In the genomic region with DNA sequence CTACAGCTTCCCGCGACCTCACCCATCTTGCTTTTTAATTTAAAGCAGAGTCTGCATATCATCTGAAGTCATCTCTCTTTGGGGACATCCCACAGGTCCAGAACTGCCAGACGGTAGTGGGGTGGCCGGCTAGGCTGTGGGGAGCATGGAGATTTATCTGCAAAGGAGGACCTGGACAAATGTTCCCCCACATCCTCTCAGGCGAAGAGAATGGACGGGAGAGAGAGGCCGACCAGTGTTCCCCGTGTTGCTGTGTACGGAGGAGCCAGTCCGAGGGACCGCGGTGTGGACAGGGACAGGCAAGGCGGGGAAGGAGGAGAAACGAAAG, we compare ENCODE assay signal across 12 cellular contexts. TPM values are rescaled to one million over a fixed set of nuclear protein-coding genes. Genes with fewer than 3 reads are reported as not detected.
A peak's percentile ranks its signal among the peaks of the same experiment; 100 is the strongest.
DNase-seq lines count a peak whose midpoint lies in the region; ATAC-seq and TF ChIP-seq lines count a peak whose summit lies in the region.
"Had no signal": no experiment of that assay in that cellular context is flagged by ENCODE, and none has a peak within 500 bp of the region (broad histone marks: within the 10 kb centered on the region; RNA-seq: fewer than 3 reads in every experiment).

No MANE protein-coding gene starts in this region.

- no peak for TF ChIP-seq POLR2A in uterus (IDR thresholded peaks at IDR 0.05)

- DNase-seq in heart right ventricle (no peak), left ventricle myocardium superior (no peak), uterus (no peak)
- DNase-seq: kidney glomerular epithelial cell, NCI-H1436 treated with DMSO at 0.1 percent for 48 hours had no signal

- TF ChIP-seq CTCF in heart right ventricle (IDR thresholded peaks at IDR 0.05) (no peak), uterus (IDR thresholded peaks at IDR 0.05) (no peak)

- H3K27me3 ChIP-seq in heart right ventricle (peaks cover 3 to 61% (median 25%) of the 10 kb centered on the region in 7 donors), ectodermal cell (ENCODE audit: control insufficient read depth, insufficient read depth, low read length, poor library complexity, severe bottlenecking) (peaks cover 96% of the 10 kb centered on the region), muscle layer of duodenum (ENCODE audit: low read depth, low read length) (peaks cover 17% of the 10 kb centered on the region), uterus (peaks cover 0 to 7% of the 10 kb centered on the region in 2 donors)

- peak overlapping the region; percentile 27 to 72 (median 64) for H3K4me3 ChIP-seq in heart right ventricle
- peak overlapping the region; percentile 10 for H3K4me3 ChIP-seq in ectodermal cell (ENCODE audit: insufficient read depth, low read depth, low read length)
- H3K4me3 ChIP-seq in muscle layer of duodenum (ENCODE audit: low read depth in 1 of 2, low read length in 2 of 2), result peak overlapping the region; percentile 65 to 74
- H3K4me3 ChIP-seq in uterus, result peak overlapping the region; percentile 26 to 44

- H3K4me1 ChIP-seq in heart right ventricle (peaks cover 0 to 37% (median 22%) of the 10 kb centered on the region in 9 donors), ectodermal cell (ENCODE audit: control insufficient read depth, insufficient read depth, low read length) (no peaks in the 10 kb centered on the region), muscle layer of duodenum (ENCODE audit: control insufficient read depth in 1 of 2, insufficient read depth in 2 of 2, low read length in 2 of 2) (peaks cover 0 to 14% of the 10 kb centered on the region in 2 donors), uterus (peaks cover 0 to 8% of the 10 kb centered on the region in 2 donors)

- intact Hi-C loops in heart right ventricle (cut with DNase I) (no loop called here), left ventricle myocardium superior (cut with micrococcal nuclease) (no loop called here), uterus (cut with DNase I; ENCODE audit: low total_unique reads) (no loop called here)

- no peak for ATAC-seq in heart right ventricle
- ATAC-seq in left ventricle myocardium superior, result no peak
- ATAC-seq in GM18520 (IDR thresholded peaks at IDR 0.05; ENCODE audit: unreplicated experiment), result no peak
- ATAC-seq in GM21515 (IDR thresholded peaks at IDR 0.05; ENCODE audit: unreplicated experiment), result no peak
- ATAC-seq in HG03139 (IDR thresholded peaks at IDR 0.05; ENCODE audit: unreplicated experiment), result no peak
- ATAC-seq: HCT116 had no signal

- 22 to 28% methylated on average over 14 of the region's 14 CpGs for WGBS in heart right ventricle, 2 donors
- 11 to 13% methylated on average over 14 of the region's 14 CpGs for WGBS in ectodermal cell, 2 experiments

- H3K36me3 ChIP-seq in heart right ventricle (no peaks in the 10 kb centered on the region), ectodermal cell (ENCODE audit: control insufficient read depth, insufficient read depth, low read length) (no peaks in the 10 kb centered on the region), muscle layer of duodenum (ENCODE audit: control insufficient read depth in 1 of 2, insufficient read depth in 2 of 2, low read length in 2 of 2) (no peaks in the 10 kb centered on the region), uterus (no peaks in the 10 kb centered on the region)

- H3K27ac ChIP-seq in heart right ventricle (peak overlapping the region; percentile 43 to 82 (median 76)), ectodermal cell (ENCODE audit: insufficient read depth, low read depth, low read length, poor library complexity, severe bottlenecking) (no peak overlapping the region), muscle layer of duodenum (ENCODE audit: low read length) (peak overlapping the region; percentile 63), uterus (peak overlapping the region; percentile 42 to 66)

- no peaks in the 10 kb centered on the region for H3K9me3 ChIP-seq in heart right ventricle
- H3K9me3 ChIP-seq in ectodermal cell (ENCODE audit: control insufficient read depth, low read length), result no peaks in the 10 kb centered on the region
- H3K9me3 ChIP-seq in muscle layer of duodenum (ENCODE audit: control insufficient read depth in 1 of 2, low read length in 2 of 2), result no peaks in the 10 kb centered on the region
- no peaks in the 10 kb centered on the region for H3K9me3 ChIP-seq in uterus

RNA-seq across cellular contexts. Expression of gene MT1M, which starts 0.7 kb away (rescaled TPM):
- 10 to 100 TPM in 1 of 10 donors, 1 to 10 TPM in 5, under 1 TPM in 4; 0.75 to 24.3 (median 1.7) TPM for total RNA-seq in heart right ventricle
- polyA plus RNA-seq in heart right ventricle, result 10 to 100 TPM; 11.9 to 25.4 TPM
- 6.8 TPM for total RNA-seq in left ventricle myocardium superior
- 0.89 TPM for polyA plus RNA-seq in ectodermal cell (2013, experiment 1 of 4)
- polyA plus RNA-seq in ectodermal cell (2013, experiment 2 of 4), result not detected
- not detected for polyA plus RNA-seq in ectodermal cell (2013, experiment 3 of 4)
- polyA plus RNA-seq in ectodermal cell (2013, experiment 4 of 4), result 1.4 TPM
- 10 to 100 TPM in 1 of 4 donors, 1 to 10 TPM in 1, not detected in 2; 6.2 to 16.6 TPM for total RNA-seq in uterus

RNA-seq across cellular contexts. Expression of gene MT1E, which starts 6.2 kb away (rescaled TPM):
- total RNA-seq in heart right ventricle, result 100 to 1,000 TPM in 5 of 10 donors, 10 to 100 TPM in 5; 83.3 to 164 (median 97.0) TPM
- 100 to 1,000 TPM in 1 of 2 donors, 10 to 100 TPM in 1; 31.9 to 268 TPM for polyA plus RNA-seq in heart right ventricle
- total RNA-seq in left ventricle myocardium superior, result 123 TPM
- 8.1 TPM for polyA plus RNA-seq in ectodermal cell (2013, experiment 1 of 4)
- polyA plus RNA-seq in ectodermal cell (2013, experiment 2 of 4), result 1.0 TPM
- polyA plus RNA-seq in ectodermal cell (2013, experiment 3 of 4), result 1.8 TPM
- polyA plus RNA-seq in ectodermal cell (2013, experiment 4 of 4), result 5.6 TPM
- total RNA-seq in uterus, result 10 to 100 TPM in 2 of 4 donors, under 1 TPM in 1, not detected in 1; 0.48 to 51.9 (median 51.2) TPM

RNA-seq across cellular contexts. Expression of gene MT1A, which starts 6.7 kb away (rescaled TPM):
- total RNA-seq in heart right ventricle, result 10 to 100 TPM in 1 of 10 donors, 1 to 10 TPM in 5, under 1 TPM in 2, not detected in 2; 0.71 to 67.7 (median 2.6) TPM
- polyA plus RNA-seq in heart right ventricle, result 100 to 1,000 TPM in 1 of 2 donors, 10 to 100 TPM in 1; 11.1 to 102 TPM
- 2.3 TPM for total RNA-seq in left ventricle myocardium superior
- not detected for polyA plus RNA-seq in ectodermal cell (2013, experiment 1 of 4)
- not detected for polyA plus RNA-seq in ectodermal cell (2013, experiment 2 of 4)
- polyA plus RNA-seq in ectodermal cell (2013, experiment 3 of 4), result not detected
- not detected for polyA plus RNA-seq in ectodermal cell (2013, experiment 4 of 4)
- 10 to 100 TPM in 1 of 4 donors, not detected in 3; 13.8 TPM for total RNA-seq in uterus
- total RNA-seq: temporal lobe had no signal

RNA-seq across cellular contexts. Expression of gene MT1B, which starts 19.9 kb away (rescaled TPM):
- total RNA-seq in heart right ventricle, result not detected
- not detected for polyA plus RNA-seq in heart right ventricle
- not detected for total RNA-seq in left ventricle myocardium superior
- polyA plus RNA-seq in ectodermal cell (2013, experiment 1 of 4), result not detected
- polyA plus RNA-seq in ectodermal cell (2013, experiment 2 of 4), result not detected
- not detected for polyA plus RNA-seq in ectodermal cell (2013, experiment 3 of 4)
- polyA plus RNA-seq in ectodermal cell (2013, experiment 4 of 4), result not detected
- total RNA-seq in uterus, result not detected
- total RNA-seq: temporal lobe had no signal

RNA-seq across cellular contexts. Expression of gene MT2A, which starts 23.4 kb away (rescaled TPM):
- total RNA-seq in heart right ventricle, result 100 to 1,000 TPM in 6 of 10 donors, 10 to 100 TPM in 4; 88.8 to 354 (median 109) TPM
- 100 to 1,000 TPM; 195 to 231 TPM for polyA plus RNA-seq in heart right ventricle
- 86.3 TPM for total RNA-seq in left ventricle myocardium superior
- 24.8 TPM for polyA plus RNA-seq in ectodermal cell (2013, experiment 1 of 4)
- polyA plus RNA-seq in ectodermal cell (2013, experiment 2 of 4), result 3.4 TPM
- 10.2 TPM for polyA plus RNA-seq in ectodermal cell (2013, experiment 3 of 4)
- polyA plus RNA-seq in ectodermal cell (2013, experiment 4 of 4), result 11.5 TPM
- 100 to 1,000 TPM in 1 of 4 donors, 10 to 100 TPM in 1, under 1 TPM in 2; 0.69 to 152 (median 17.4) TPM for total RNA-seq in uterus

Comparison
In these comparisons a context has a peak if more than half of its experiments do, and no peak if none do; other contexts are left out.
1. H3K4me3 ChIP-seq: peak in every context shown above with its lines; median percentile 70 in muscle layer of duodenum; 64 in heart right ventricle; 35 in uterus; 10 in ectodermal cell.